Comparison of ENCODE assay signal across 1 cellular context in genomic region chr3:37210230-37210629, GRCh38.
TF ChIP-seq lines count a peak whose summit lies in the region.

No MANE protein-coding gene starts in this region.

TF ChIP-seq in H1, 55 proteins besides CTCF, POLR2A, EP300 and RAD21 (continued from another document):
- TF ChIP-seq USF2 (IDR thresholded peaks at IDR 0.05; ENCODE audit: low read length), result no peak
- TF ChIP-seq RXRA (IDR thresholded peaks at IDR 0.05; ENCODE audit: insufficient read depth, low read depth, low read length), result no peak
